Comparison of ENCODE assay signal across 8 cellular contexts in the genomic region with DNA sequence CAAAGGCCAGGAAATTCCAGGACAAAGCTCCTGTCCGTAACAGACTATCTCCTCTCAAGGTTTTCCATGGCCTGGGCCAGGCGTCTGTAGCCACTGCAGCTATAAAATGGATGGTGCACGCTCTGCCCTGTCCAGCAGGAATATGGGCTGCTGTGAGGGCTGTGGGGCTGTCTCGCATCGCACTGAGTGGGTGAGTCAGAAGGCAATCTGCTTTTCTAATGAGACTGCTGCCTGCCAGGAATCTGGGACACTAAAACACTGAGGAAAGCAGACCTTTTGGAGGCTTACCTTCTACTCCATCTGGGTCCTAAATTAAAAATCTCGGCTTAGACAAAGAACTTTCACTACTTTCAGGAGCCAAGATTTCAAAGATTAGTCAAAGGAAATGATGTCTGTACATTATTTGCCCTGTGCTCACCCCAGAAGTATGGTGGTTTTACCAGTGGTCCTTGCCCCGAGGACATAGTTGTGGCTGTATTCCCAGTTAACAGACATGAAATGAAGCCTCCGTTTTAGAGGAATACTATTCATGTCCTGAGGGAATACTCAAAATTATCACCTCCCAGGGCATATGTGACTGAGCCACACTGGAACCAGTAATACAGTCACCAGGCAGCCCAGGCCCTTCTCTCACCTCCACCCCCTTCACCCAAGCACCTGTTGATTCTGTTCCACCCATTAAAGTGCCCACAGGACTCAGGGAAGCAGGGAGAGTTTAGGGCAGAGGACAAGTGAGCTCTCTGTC. TPM values are rescaled to one million over a fixed set of nuclear protein-coding genes. Genes with fewer than 3 reads are reported as not detected.
A peak's percentile ranks its signal among the peaks of the same experiment; 100 is the strongest.
DNase-seq lines count a peak whose midpoint lies in the region; ATAC-seq, FAIRE-seq and TF ChIP-seq lines count a peak whose summit lies in the region.

No MANE protein-coding gene starts in this region.

- peak; percentile 4 for TF ChIP-seq CTCF in osteoblast (IDR thresholded peaks at IDR 0.05; ENCODE audit: extremely low read depth, low read depth, low read length)
- no peak for TF ChIP-seq CTCF in progenitor cell of endocrine pancreas (IDR thresholded peaks at IDR 0.05; ENCODE audit: unreplicated experiment)

- peaks cover 0 to 46% (median 24%) of the 10 kb centered on the region in 11 experiments; a peak in 18 of 22 replicates for H3K36me3 ChIP-seq in BLaER1 treated with 17β-estradiol and CSF1 and Interleukin-3, amounts not matched to agents 10 nM and 100 nM
- peaks cover 5% of the 10 kb centered on the region for H3K36me3 ChIP-seq in osteoblast (ENCODE audit: insufficient read depth, low read length)

- ATAC-seq in SK-N-SH treated with all-trans-retinoic acid at 6 μM for 48 hours (peak; percentile 89), GM21825 (IDR thresholded peaks at IDR 0.05; ENCODE audit: unreplicated experiment) (no peak)

- peak overlapping the region in 10 of 11 experiments; percentile 56 to 96 (median 78); a peak in 20 of 22 replicates for H3K27ac ChIP-seq in BLaER1 treated with 17β-estradiol and CSF1 and Interleukin-3, amounts not matched to agents 10 nM and 100 nM
- peak overlapping the region; percentile 80 for H3K27ac ChIP-seq in osteoblast (ENCODE audit: low read depth, low read length)

- H3K9me3 ChIP-seq in BLaER1 treated with 17β-estradiol and CSF1 and Interleukin-3, amounts not matched to agents 10 nM and 100 nM (replicated peaks in 1 of 11) = no peaks in the 10 kb centered on the region
- no peaks in the 10 kb centered on the region for H3K9me3 ChIP-seq in osteoblast (ENCODE audit: low read depth, low read length)

- DNase-seq in frontal cortex (ENCODE audit: low spot score in 2 of 2) = peak; percentile 12 to 56
- peak; percentile 96 for DNase-seq in osteoblast (ENCODE audit: insufficient read length, low spot score, missing footprints)
- DNase-seq in progenitor cell of endocrine pancreas (ENCODE audit: low spot score, unreplicated experiment) = no peak
- DNase-seq in NCI-H524 treated with DMSO at 0.1 percent for 48 hours (lab: John Stamatoyannopoulos, UW) = no peak
- DNase-seq in NCI-H748 (lab: John Stamatoyannopoulos, UW; ENCODE audit: unreplicated experiment) = no peak

- peaks cover 0 to 31% (median 0%) of the 10 kb centered on the region in 11 experiments; a peak in 4 of 22 replicates for H4K20me1 ChIP-seq in BLaER1 treated with 17β-estradiol and CSF1 and Interleukin-3, amounts not matched to agents 10 nM and 100 nM
- peaks cover 7% of the 10 kb centered on the region for H4K20me1 ChIP-seq in osteoblast (ENCODE audit: insufficient read depth, low read length)

- FAIRE-seq in frontal cortex (lab: Jason Lieb, UNC) = no peak

- H3K27ac Mint-ChIP-seq in progenitor cell of endocrine pancreas = no peak overlapping the region

- H3K4me1 Mint-ChIP-seq in progenitor cell of endocrine pancreas (ENCODE audit: low read depth) = peaks cover 7% of the 10 kb centered on the region

- H3K9me3 Mint-ChIP-seq in progenitor cell of endocrine pancreas (ENCODE audit: low read depth) = no peaks in the 10 kb centered on the region

- H3K79me2 ChIP-seq in osteoblast (ENCODE audit: insufficient read depth, low read length) = peaks cover 39% of the 10 kb centered on the region

- no peaks in the 10 kb centered on the region for H3K27me3 Mint-ChIP-seq in progenitor cell of endocrine pancreas

- peaks cover 69 to 88% (median 84%) of the 10 kb centered on the region in 10 experiments for H3K4me1 ChIP-seq in BLaER1 treated with 17β-estradiol and CSF1 and Interleukin-3, amounts not matched to agents 10 nM and 100 nM
- peaks cover 33% of the 10 kb centered on the region for H3K4me1 ChIP-seq in osteoblast (ENCODE audit: insufficient read depth, low read length)

- peak overlapping the region; percentile 13 to 80 (median 67); a peak in 17 of 22 replicates for H3K9ac ChIP-seq in BLaER1 treated with 17β-estradiol and CSF1 and Interleukin-3, amounts not matched to agents 10 nM and 100 nM

- H3K27me3 ChIP-seq in BLaER1 treated with 17β-estradiol and CSF1 and Interleukin-3, amounts not matched to agents 10 nM and 100 nM = no peaks in the 10 kb centered on the region
- no peaks in the 10 kb centered on the region for H3K27me3 ChIP-seq in osteoblast (ENCODE audit: insufficient read depth, low read length)

- H2AFZ ChIP-seq in osteoblast (ENCODE audit: low read length) = no peak overlapping the region

- peak overlapping the region; percentile 79 to 97 (median 95) for H3K4me2 ChIP-seq in BLaER1 treated with 17β-estradiol and CSF1 and Interleukin-3, amounts not matched to agents 10 nM and 100 nM
- H3K4me2 ChIP-seq in osteoblast (ENCODE audit: insufficient read depth, low read length) = peak overlapping the region; percentile 29

- H3K36me3 Mint-ChIP-seq in progenitor cell of endocrine pancreas (ENCODE audit: insufficient read depth) = peaks cover 14% of the 10 kb centered on the region

- H3K4me3 Mint-ChIP-seq in progenitor cell of endocrine pancreas (ENCODE audit: low read depth) = no peak overlapping the region

- peak overlapping the region in 2 of 10 experiments; percentile 30 to 38; a peak in 5 of 20 replicates for H3K4me3 ChIP-seq in BLaER1 treated with 17β-estradiol and CSF1 and Interleukin-3, amounts not matched to agents 10 nM and 100 nM
- H3K4me3 ChIP-seq in osteoblast (ENCODE audit: insufficient read depth, low read length) = no peak overlapping the region

TF ChIP-seq in SK-N-SH treated with all-trans-retinoic acid at 6 μM for 48 hours, 23 proteins besides CTCF, POLR2A, EP300 and RAD21:
- TF ChIP-seq ISL1 (CRISPR knock-in tag; IDR thresholded peaks at IDR 0.05) (peak; percentile 79), CSDC2 (CRISPR knock-in tag; IDR thresholded peaks at IDR 0.05) (peak; percentile 74; the same call in 1 of the 2 replicates), ZFP3 (CRISPR knock-in tag; IDR thresholded peaks at IDR 0.05) (peak; percentile 48; the same call in 1 of the 2 replicates), ZNF70 (CRISPR knock-in tag; IDR thresholded peaks at IDR 0.05) (no peak)

RNA-seq across cellular contexts. Expression of a gene that starts 56.4 kb away (rescaled TPM):
- total RNA-seq in frontal cortex (44.8 TPM), osteoblast (58.3 and 65.9 TPM in 2 replicates), progenitor cell of endocrine pancreas (63.4 and 65.1 TPM in 2 replicates)

Comparison
In these comparisons a context has a peak if more than half of its experiments do, and no peak if none do; other contexts are left out.
1. DNase-seq: peak in frontal cortex (2 of 2) and osteoblast (single experiment); none in progenitor cell of endocrine pancreas (single experiment), NCI-H524 treated with DMSO at 0.1 percent for 48 hours (single experiment) and NCI-H748 (single experiment).